Comparison of ENCODE assay signal across 6 cellular contexts in the genomic region with DNA sequence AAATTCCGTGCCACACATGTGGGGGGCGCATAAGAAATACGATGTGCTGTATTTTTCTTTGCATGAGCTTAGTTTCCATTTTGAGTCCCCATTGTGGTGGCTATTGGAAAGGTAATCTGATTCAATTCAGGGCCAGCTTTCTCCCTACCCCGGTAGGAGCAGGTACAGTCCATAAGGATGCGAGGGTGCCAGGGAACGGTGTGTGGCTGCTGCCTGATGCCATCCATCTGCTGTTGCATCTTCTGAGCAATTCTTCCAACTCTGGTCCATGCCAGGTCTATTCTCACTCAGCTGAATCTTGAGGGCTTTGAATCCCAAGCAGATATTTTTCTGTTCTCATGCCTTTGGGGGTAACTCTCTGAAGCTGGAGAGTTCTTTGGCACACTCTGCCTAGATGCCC.
"Had no signal": no experiment of that assay in that cellular context is flagged by ENCODE, and none has a peak within 500 bp of the region (broad histone marks: within the 10 kb centered on the region; RNA-seq: fewer than 3 reads in every experiment).

No MANE protein-coding gene starts in this region.

- H3K4me3 Mint-ChIP-seq: HFFc6, IgD-negative memory B cell had no signal

- H3K36me3 Mint-ChIP-seq: IgD-negative memory B cell had no signal

- H3K4me1 Mint-ChIP-seq: IgD-negative memory B cell had no signal

- H3K27me3 Mint-ChIP-seq: IgD-negative memory B cell had no signal

- H3K27ac Mint-ChIP-seq: HFFc6, IgD-negative memory B cell had no signal

- DNase-seq: GM23248, GOT3, H7, HFFc6, KBM-7 had no signal
